In the genomic region with DNA sequence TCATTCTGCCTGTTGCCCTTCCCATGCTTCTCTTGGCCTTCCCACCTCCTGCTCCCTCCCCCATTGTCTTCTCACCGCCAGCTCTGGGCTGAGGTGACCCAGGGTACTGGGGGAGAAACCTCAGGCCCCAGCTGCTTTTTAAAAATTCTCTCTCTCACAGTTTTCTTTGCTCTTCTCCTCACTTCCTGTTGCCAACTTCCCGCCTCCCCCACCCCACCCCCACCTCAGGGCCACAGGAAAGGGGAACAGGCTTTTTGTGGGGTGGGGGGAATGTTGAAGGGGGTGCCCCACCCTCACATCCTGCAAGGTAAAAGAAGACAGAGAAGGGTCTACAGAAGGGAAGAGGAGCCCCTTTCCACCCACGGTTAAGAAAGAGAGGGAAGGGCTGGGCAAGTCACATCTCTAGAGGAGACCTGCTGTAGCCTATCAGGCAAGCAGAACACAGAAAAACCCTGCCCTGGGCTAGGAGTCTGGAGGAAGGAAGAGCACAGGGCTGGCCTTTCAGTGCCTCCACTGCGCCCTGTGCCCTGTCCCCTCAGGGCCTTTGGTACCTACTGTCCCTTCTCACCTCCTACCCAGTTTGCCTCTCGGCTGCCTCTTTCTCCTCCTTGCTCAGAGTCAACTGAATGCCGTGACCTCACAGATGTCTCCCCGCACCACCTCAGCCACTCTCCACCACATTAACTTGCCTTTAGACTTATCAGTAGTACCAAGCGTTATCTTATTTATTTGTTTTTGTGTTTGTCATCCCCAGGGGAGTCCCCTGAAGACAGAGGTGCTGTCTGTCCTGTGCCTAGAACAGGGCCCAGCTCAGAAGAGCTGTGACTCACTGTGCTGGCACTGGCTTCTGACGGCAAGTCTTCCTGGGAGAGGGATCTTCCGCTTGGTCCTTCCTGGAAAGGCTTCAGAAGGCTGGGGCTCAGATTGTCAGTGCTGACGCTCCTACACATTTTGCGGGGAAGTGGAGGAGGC, we compare ENCODE assay signal across 8 cellular contexts. TPM values are rescaled to one million over a fixed set of nuclear protein-coding genes. Genes with fewer than 3 reads are reported as not detected.
DNase-seq lines count a peak whose midpoint lies in the region; TF ChIP-seq lines count a peak whose summit lies in the region.

No MANE protein-coding gene starts in this region.

- no peaks in the 10 kb centered on the region for H3K9me3 ChIP-seq in HEK293 (ENCODE audit: control insufficient read depth, insufficient read depth, low read depth, low read length)

- H3K36me3 ChIP-seq in HEK293 (ENCODE audit: control insufficient read depth in 2 of 2, insufficient read depth in 1 of 2, low read length in 2 of 2): no peaks in the 10 kb centered on the region

- no peak for TF ChIP-seq CTCF in HEK293 (tag by site-specific recombination; IDR thresholded peaks at IDR 0.05)
- TF ChIP-seq CTCF in chondrocyte (IDR thresholded peaks at IDR 0.05): no peak
- TF ChIP-seq CTCF in RWPE1 (conservative IDR thresholded peaks at IDR 0.05; ENCODE audit: low read depth): no peak

- H3K36me3 Mint-ChIP-seq in chondrocyte (ENCODE audit: low read depth): no peaks in the 10 kb centered on the region

- CTCF ChIA-PET in HEK293 (lab: Yijun Ruan, JAX) (interaction anchor here (0.6 to 1.7 kb wide), 5 partner anchors 16 to 264 kb away, joined by 3 to 4 read pairs (median 4); a partner anchor contains a TSS), RWPE1 (lab: Yijun Ruan, JAX) (interaction anchor here (1.0 kb wide), 1 partner anchor 16 kb away, joined by 3 read pairs; no protein-coding TSS in a partner anchor)

- H3K27ac ChIP-seq in HEK293 (ENCODE audit: extremely low read depth, low read depth, low read length) (no peak overlapping the region), RWPE1 (no peak overlapping the region)

- H3K4me1 ChIP-seq in HEK293 (ENCODE audit: control insufficient read depth, insufficient read depth, low read length): no peaks in the 10 kb centered on the region

- H3K4me1 Mint-ChIP-seq in chondrocyte (ENCODE audit: low read depth): peaks cover 24% of the 10 kb centered on the region

- H3K4me3 ChIP-seq in HEK293 (ENCODE audit: low read depth, low read length): no peak overlapping the region

- no peak overlapping the region for H3K4me3 Mint-ChIP-seq in chondrocyte (ENCODE audit: unreplicated experiment)

- DNase-seq in GDM1 (lab: John Stamatoyannopoulos, UW) (peak; percentile 38), T follicular helper cell (ENCODE audit: low read depth) (peak; percentile 58), chondrocyte (ENCODE audit: low spot score) (peak; percentile 51), occipital lobe (lab: John Stamatoyannopoulos, UW) (peak; percentile 20), NCI-H1930 (lab: John Stamatoyannopoulos, UW) (no peak), RWPE1 (ENCODE audit: low spot score) (no peak), inferior parietal cortex (ENCODE audit: extremely low spot score) (no peak)

- H3K27me3 Mint-ChIP-seq in chondrocyte (ENCODE audit: low read depth): peaks cover 23% of the 10 kb centered on the region

- no peak overlapping the region for H3K27ac Mint-ChIP-seq in chondrocyte (ENCODE audit: unreplicated experiment)

- H3K9me3 Mint-ChIP-seq in chondrocyte (ENCODE audit: low read depth): no peaks in the 10 kb centered on the region

- POLR2A ChIA-PET in HEK293 (lab: Yijun Ruan, JAX): interaction anchor here (0.5 kb wide), 1 partner anchor 16 kb away, joined by 3 read pairs; no protein-coding TSS in a partner anchor
- POLR2A ChIA-PET in RWPE1 (lab: Yijun Ruan, JAX; ENCODE audit: low non-redundant PET): no interaction called here

TF ChIP-seq in HEK293, 187 proteins besides CTCF, POLR2A, EP300 and RAD21 (continues in another document):
- TF ChIP-seq HOXD13 (CRISPR knock-in tag; IDR thresholded peaks at IDR 0.05; ENCODE audit: borderline replicate concordance) (no peak), ZNF596 (tag by site-specific recombination; IDR thresholded peaks at IDR 0.05) (no peak), GLIS1 (tag by site-specific recombination; IDR thresholded peaks at IDR 0.05) (no peak), BCL11A (tag by site-specific recombination; IDR thresholded peaks at IDR 0.05; ENCODE audit: low read depth) (no peak), ZBTB17 (tag by site-specific recombination; IDR thresholded peaks at IDR 0.05) (0 out of 2 replicates have a peak, but pooled peaks have one; percentile 19), ZBTB21 (tag by site-specific recombination; IDR thresholded peaks at IDR 0.05) (peak; percentile 26; the same call in 1 of the 2 replicates), SP2 (tag by site-specific recombination; IDR thresholded peaks at IDR 0.05) (no peak), HOXC10 (CRISPR knock-in tag; IDR thresholded peaks at IDR 0.05) (no peak), ZNF112 (tag by site-specific recombination; IDR thresholded peaks at IDR 0.05) (no peak), ZNF239 (tag by site-specific recombination; IDR thresholded peaks at IDR 0.05) (no peak), ZBTB7A (tag by site-specific recombination; IDR thresholded peaks at IDR 0.05; ENCODE audit: low read depth) (no peak), ZNF561 (tag by site-specific recombination; IDR thresholded peaks at IDR 0.05; ENCODE audit: borderline replicate concordance) (no peak), BCL11B (tag by site-specific recombination; IDR thresholded peaks at IDR 0.05; ENCODE audit: low read depth) (no peak), MEIS1 (CRISPR knock-in tag; IDR thresholded peaks at IDR 0.05; ENCODE audit: borderline replicate concordance) (no peak), HOXA7 (CRISPR knock-in tag; IDR thresholded peaks at IDR 0.05; ENCODE audit: borderline replicate concordance) (no peak), ZNF629 (tag by site-specific recombination; IDR thresholded peaks at IDR 0.05) (peak; percentile 51; the same call in 1 of the 2 replicates), ZNF521 (tag by site-specific recombination; IDR thresholded peaks at IDR 0.05) (no peak), ZNF560 (tag by site-specific recombination; IDR thresholded peaks at IDR 0.05; ENCODE audit: borderline replicate concordance) (no peak), PRDM1 (tag by site-specific recombination; IDR thresholded peaks at IDR 0.05) (no peak), ZNF426 (tag by site-specific recombination; IDR thresholded peaks at IDR 0.05) (no peak), ZNF335 (tag by site-specific recombination; conservative IDR thresholded peaks at IDR 0.05) (0 out of 2 replicates have a peak, but pooled peaks have one; percentile 34), ZNF792 (tag by site-specific recombination; IDR thresholded peaks at IDR 0.05) (no peak), ZNF677 (tag by site-specific recombination; IDR thresholded peaks at IDR 0.05) (no peak), ZNF791 (tag by site-specific recombination; IDR thresholded peaks at IDR 0.05) (no peak), ZNF701 (tag by site-specific recombination; IDR thresholded peaks at IDR 0.05) (no peak), ZNF157 (tag by site-specific recombination; IDR thresholded peaks at IDR 0.05) (no peak)
- TF ChIP-seq, protein P1, sequence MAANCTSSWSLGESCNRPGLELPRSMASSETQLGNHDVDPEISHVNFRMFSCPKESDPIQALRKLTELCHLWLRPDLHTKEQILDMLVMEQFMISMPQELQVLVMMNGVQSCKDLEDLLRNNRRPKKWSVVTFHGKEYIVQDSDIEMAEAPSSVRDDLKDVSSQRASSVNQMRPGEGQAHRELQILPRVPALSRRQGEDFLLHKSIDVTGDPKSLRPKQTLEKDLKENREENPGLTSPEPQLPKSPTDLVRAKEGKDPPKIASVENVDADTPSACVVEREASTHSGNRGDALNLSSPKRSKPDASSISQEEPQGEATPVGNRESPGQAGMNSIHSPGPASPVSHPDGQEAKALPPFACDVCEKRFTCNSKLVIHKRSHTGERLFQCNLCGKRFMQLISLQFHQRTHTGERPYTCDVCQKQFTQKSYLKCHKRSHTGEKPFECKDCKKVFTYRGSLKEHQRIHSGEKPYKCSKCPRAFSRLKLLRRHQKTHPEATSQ (tag by site-specific recombination; IDR thresholded peaks at IDR 0.05): no peak
- TF ChIP-seq, protein P2, sequence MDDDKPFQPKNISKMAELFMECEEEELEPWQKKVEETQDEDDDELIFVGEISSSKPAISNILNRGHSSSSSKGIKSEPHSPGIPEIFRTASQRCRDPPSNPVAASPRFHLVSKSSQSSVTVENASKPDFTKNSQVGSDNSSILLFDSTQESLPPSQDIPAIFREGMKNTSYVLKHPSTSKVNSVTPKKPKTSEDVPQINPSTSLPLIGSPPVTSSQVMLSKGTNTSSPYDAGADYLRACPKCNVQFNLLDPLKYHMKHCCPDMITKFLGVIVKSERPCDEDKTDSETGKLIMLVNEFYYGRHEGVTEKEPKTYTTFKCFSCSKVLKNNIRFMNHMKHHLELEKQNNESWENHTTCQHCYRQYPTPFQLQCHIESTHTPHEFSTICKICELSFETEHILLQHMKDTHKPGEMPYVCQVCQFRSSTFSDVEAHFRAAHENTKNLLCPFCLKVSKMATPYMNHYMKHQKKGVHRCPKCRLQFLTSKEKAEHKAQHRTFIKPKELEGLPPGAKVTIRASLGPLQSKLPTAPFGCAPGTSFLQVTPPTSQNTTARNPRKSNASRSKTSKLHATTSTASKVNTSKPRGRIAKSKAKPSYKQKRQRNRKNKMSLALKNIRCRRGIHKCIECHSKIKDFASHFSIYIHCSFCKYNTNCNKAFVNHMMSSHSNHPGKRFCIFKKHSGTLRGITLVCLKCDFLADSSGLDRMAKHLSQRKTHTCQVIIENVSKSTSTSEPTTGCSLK (tag by site-specific recombination; IDR thresholded peaks at IDR 0.05): no peak
- TF ChIP-seq, protein P3, sequence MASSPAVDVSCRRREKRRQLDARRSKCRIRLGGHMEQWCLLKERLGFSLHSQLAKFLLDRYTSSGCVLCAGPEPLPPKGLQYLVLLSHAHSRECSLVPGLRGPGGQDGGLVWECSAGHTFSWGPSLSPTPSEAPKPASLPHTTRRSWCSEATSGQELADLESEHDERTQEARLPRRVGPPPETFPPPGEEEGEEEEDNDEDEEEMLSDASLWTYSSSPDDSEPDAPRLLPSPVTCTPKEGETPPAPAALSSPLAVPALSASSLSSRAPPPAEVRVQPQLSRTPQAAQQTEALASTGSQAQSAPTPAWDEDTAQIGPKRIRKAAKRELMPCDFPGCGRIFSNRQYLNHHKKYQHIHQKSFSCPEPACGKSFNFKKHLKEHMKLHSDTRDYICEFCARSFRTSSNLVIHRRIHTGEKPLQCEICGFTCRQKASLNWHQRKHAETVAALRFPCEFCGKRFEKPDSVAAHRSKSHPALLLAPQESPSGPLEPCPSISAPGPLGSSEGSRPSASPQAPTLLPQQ (tag by site-specific recombination; IDR thresholded peaks at IDR 0.05): no peak

RNA-seq across cellular contexts. Expression of a gene that starts 1.7 kb away (rescaled TPM):
- total RNA-seq in chondrocyte (2.9 to 3.1 TPM in 2 of 3 replicates, not detected in the other), occipital lobe (0.94 TPM)

RNA-seq across cellular contexts. Expression of a gene that starts 9.9 kb away (rescaled TPM):
- total RNA-seq in chondrocyte (176 to 350 TPM (median 331 TPM) in 3 replicates), occipital lobe (65.2 TPM)

RNA-seq across cellular contexts. Expression of a gene that starts 18.4 kb away (rescaled TPM):
- total RNA-seq in chondrocyte (6.2 to 8.3 TPM (median 6.8 TPM) in 3 replicates), occipital lobe (0.16 TPM)

RNA-seq across cellular contexts. Expression of a gene that starts 22.9 kb away (rescaled TPM):
- total RNA-seq in chondrocyte (0.77 to 8.5 TPM (median 8.4 TPM) in 3 replicates), occipital lobe (not detected)

RNA-seq across cellular contexts. Expression of a gene that starts 42.3 kb away (rescaled TPM):
- total RNA-seq in chondrocyte: 9.6 to 79.1 TPM (median 79.0 TPM) in 3 replicates
- 5.3 TPM for total RNA-seq in occipital lobe

Comparison
In these comparisons a context has a peak if more than half of its experiments do, and no peak if none do; other contexts are left out.
1. DNase-seq: peak in GDM1 (single experiment), T follicular helper cell (single experiment), chondrocyte (single experiment) and occipital lobe (single experiment); none in NCI-H1930 (0 of 2), RWPE1 (single experiment) and inferior parietal cortex (single experiment).